20 cellular contexts compared by ENCODE assay signal in genomic region chr2:211591456-211591855, GRCh38.
DNase-seq lines count a peak whose midpoint lies in the region; ATAC-seq and TF ChIP-seq lines count a peak whose summit lies in the region.
"Had no signal": no experiment of that assay in that cellular context is flagged by ENCODE, and none has a peak within 500 bp of the region (broad histone marks: within the 10 kb centered on the region; RNA-seq: fewer than 3 reads in every experiment).

No MANE protein-coding gene starts in this region.

- H3K36me3 ChIP-seq in cardiac muscle cell (no peaks in the 10 kb centered on the region), heart left ventricle (no peaks in the 10 kb centered on the region)

- ATAC-seq in heart left ventricle (no peak), HG03135 (IDR thresholded peaks at IDR 0.05; ENCODE audit: unreplicated experiment) (no peak)
- ATAC-seq: GM12878, GM23338, Right ventricle myocardium inferior had no signal

- TF ChIP-seq CTCF in cardiac muscle cell (IDR thresholded peaks at IDR 0.05; ENCODE audit: low read depth, low read length): no peak
- no peak for TF ChIP-seq CTCF in heart left ventricle (IDR thresholded peaks at IDR 0.05)

- H3K27me3 ChIP-seq in cardiac muscle cell (no peaks in the 10 kb centered on the region), heart left ventricle (no peaks in the 10 kb centered on the region)

- H3K4me3 ChIP-seq in cardiac muscle cell (peak overlapping the region; percentile 8), heart left ventricle (no peak overlapping the region)
- H3K4me3 ChIP-seq: GM12878, GM23338, SK-N-MC had no signal

- WGBS in heart left ventricle, 4 donors: 38 to 55% (median 51%) methylated on average over 2 of the region's 2 CpGs

- DNase-seq in cardiac muscle cell (ENCODE audit: low read depth in 1 of 2, low spot score in 1 of 2) (peak in 1 of 2 donors; percentile 71), heart left ventricle (no peak), NCI-H82 (lab: John Stamatoyannopoulos, UW) (peak; percentile 46), kidney tubule cell (ENCODE audit: low spot score) (peak; percentile 1), RKO (ENCODE audit: low spot score) (no peak), NCI-H1048 (lab: John Stamatoyannopoulos, UW) (no peak)
- DNase-seq in activated naive CD4-positive, alpha-beta T cell treated with anti-CD3 and anti-CD28 coated beads, Interleukin-2, amount 50 U/mL, for 16 hours: no peak
- DNase-seq: C1 segment of cervical spinal cord, DND-41, GDM1, HFFc6, NCI-H1436, NCI-H2029, NCI-H345, NCI-H526 treated with DMSO at 0.1 percent for 48 hours had no signal

- H3K27ac ChIP-seq in cardiac muscle cell (peak overlapping the region; percentile 96), heart left ventricle (no peak overlapping the region)
- H3K27ac ChIP-seq: SK-N-MC had no signal

- TF ChIP-seq POLR2A in heart left ventricle (IDR thresholded peaks at IDR 0.05): no peak

- intact Hi-C loops in heart left ventricle (cut with DNase I): no loop called here

- H3K4me1 ChIP-seq in cardiac muscle cell (ENCODE audit: low read depth) (peaks cover 28% of the 10 kb centered on the region), heart left ventricle (no peaks in the 10 kb centered on the region)

- H3K9me3 ChIP-seq in cardiac muscle cell (ENCODE audit: low read depth) (no peaks in the 10 kb centered on the region), heart left ventricle (peaks cover 0 to 2% (median 0%) of the 10 kb centered on the region in 12 donors)

Comparison
In these comparisons a context has a peak if more than half of its experiments do, and no peak if none do; other contexts are left out.
1. DNase-seq: peak in NCI-H82 (single experiment) and kidney tubule cell (single experiment); none in heart left ventricle (0 of 5), activated naive CD4-positive, alpha-beta T cell treated with anti-CD3 and anti-CD28 coated beads, Interleukin-2, amount 50 U/mL, for 16 hours (single experiment), RKO (single experiment) and NCI-H1048 (single experiment).